Comparison of ENCODE assay signal across 1 cellular context in the genomic region with DNA sequence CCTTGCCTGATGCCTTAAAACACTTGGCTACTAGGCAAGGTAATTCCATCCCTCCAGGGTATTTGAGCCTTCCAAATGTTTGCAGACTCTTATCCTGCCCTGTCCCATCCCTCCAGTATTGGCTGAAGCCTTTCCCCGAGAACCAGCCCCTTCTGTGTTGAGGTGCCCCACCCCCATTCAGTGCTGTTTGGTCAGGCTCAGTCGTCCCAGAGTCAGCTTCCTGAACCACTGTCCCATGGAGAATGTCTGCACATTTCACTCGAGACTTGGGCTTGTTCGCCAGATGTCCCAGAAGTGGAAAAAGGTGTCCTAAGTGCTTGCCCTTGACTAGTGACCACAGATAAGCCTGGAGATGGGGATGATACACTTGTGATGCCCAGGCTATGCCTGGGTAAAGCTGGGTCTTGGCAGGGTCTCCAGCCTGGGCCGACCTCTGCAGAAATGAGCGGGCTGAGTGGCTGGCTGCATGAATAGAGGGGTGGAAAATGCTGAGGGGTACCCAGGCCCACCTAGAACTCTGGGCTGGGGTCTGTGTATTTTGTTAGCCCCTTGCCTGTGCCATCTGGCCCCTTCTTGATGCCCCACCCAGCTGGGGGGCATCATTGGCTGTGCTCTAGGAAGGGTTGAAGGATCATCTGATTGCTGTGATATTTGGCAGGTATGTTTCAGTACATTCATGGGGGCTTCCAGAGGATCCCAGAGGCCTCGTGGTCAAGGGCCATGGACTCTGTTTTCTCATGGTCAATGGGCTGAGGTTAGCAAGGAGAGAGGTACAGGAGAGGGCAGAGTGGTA.
TF ChIP-seq lines count a peak whose summit lies in the region.

No MANE protein-coding gene starts in this region.

TF ChIP-seq in IMR-90, 13 proteins besides CTCF, POLR2A, EP300 and RAD21 (continued from another document):
- TF ChIP-seq ELK1 (IDR thresholded peaks at IDR 0.05; ENCODE audit: borderline replicate concordance, low read depth, low read length): no peak
- TF ChIP-seq MAFK (IDR thresholded peaks at IDR 0.05; ENCODE audit: low read depth, low read length): no peak
- TF ChIP-seq MXI1 (IDR thresholded peaks at IDR 0.05; ENCODE audit: borderline replicate concordance, low read depth, low read length): no peak
- no peak for TF ChIP-seq SMC3 (IDR thresholded peaks at IDR 0.05; ENCODE audit: low read depth, low read length)
- no peak for TF ChIP-seq NFE2L2 (IDR thresholded peaks at IDR 0.05; ENCODE audit: low read depth, low read length)
- TF ChIP-seq, protein P1, sequence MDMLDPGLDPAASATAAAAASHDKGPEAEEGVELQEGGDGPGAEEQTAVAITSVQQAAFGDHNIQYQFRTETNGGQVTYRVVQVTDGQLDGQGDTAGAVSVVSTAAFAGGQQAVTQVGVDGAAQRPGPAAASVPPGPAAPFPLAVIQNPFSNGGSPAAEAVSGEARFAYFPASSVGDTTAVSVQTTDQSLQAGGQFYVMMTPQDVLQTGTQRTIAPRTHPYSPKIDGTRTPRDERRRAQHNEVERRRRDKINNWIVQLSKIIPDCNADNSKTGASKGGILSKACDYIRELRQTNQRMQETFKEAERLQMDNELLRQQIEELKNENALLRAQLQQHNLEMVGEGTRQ (IDR thresholded peaks at IDR 0.05; ENCODE audit: low read depth, low read length): no peak
TF ChIP-seq in IMR-90: peak in this region for 0.
